ENCODE assay signal across 8 cellular contexts in genomic region chr2:64767670-64768425, GRCh38.
DNase-seq lines count a peak whose midpoint lies in the region; ATAC-seq and TF ChIP-seq lines count a peak whose summit lies in the region.

No MANE protein-coding gene starts in this region.

- CTCF ChIA-PET in CD8-positive, alpha-beta memory T cell (lab: Charles Lee): interaction anchor here (0.6 to 1.7 kb wide), 14 partner anchors 10 to 161 kb away, joined by 3 to 15 read pairs (median 5); partner anchors contain the start of gene SERTAD2
- CTCF ChIA-PET in activated CD8-positive, alpha-beta T cell treated with anti-CD3 and anti-CD28 coated beads for 36 hours (lab: Charles Lee): interaction anchor here (0.6 to 1.7 kb wide), 16 partner anchors 15 to 158 kb away, joined by 3 to 9 read pairs (median 4); partner anchors contain the start of gene SERTAD2

- peak overlapping the region; percentile 71 for H3K27ac ChIP-seq in CD8-positive, alpha-beta memory T cell (ENCODE audit: low read depth, low read length)

- H3K36me3 ChIP-seq in CD8-positive, alpha-beta memory T cell (ENCODE audit: insufficient read depth, low read length): no peaks in the 10 kb centered on the region

- peaks cover 16 to 22% (median 21%) of the 10 kb centered on the region in 3 donors for H3K4me1 Mint-ChIP-seq in CD8-positive, alpha-beta memory T cell
- H3K4me1 Mint-ChIP-seq in activated CD8-positive, alpha-beta T cell treated with anti-CD3 and anti-CD28 coated beads for 36 hours (ENCODE audit: low read depth): peaks cover 33% of the 10 kb centered on the region
- peaks cover 22% of the 10 kb centered on the region for H3K4me1 Mint-ChIP-seq in memory B cell

- ATAC-seq in GM19397 (IDR thresholded peaks at IDR 0.05; ENCODE audit: unreplicated experiment) (peak; percentile 79), HG03558 (IDR thresholded peaks at IDR 0.05; ENCODE audit: extremely low read depth, unreplicated experiment) (peak; percentile 54), memory B cell (ENCODE audit: low read depth) (peak; percentile 88)
- peak; percentile 84 for ATAC-seq in activated CD8-positive, alpha-beta T cell treated with anti-CD3 and anti-CD28 coated beads for 36 hours

- DNase-seq in CD8-positive, alpha-beta memory T cell: peak; percentile 57 to 87 (median 68)
- DNase-seq in NCI-H748 (lab: John Stamatoyannopoulos, UW; ENCODE audit: unreplicated experiment): peak; percentile 84
- peak; percentile 90 for DNase-seq in activated CD8-positive, alpha-beta T cell treated with anti-CD3 and anti-CD28 coated beads for 36 hours
- peak; percentile 61 for DNase-seq in effector CD4-positive, alpha-beta T cell
- DNase-seq in memory B cell (ENCODE audit: low spot score in 2 of 2): peak; percentile 69 to 70
- peak; percentile 69 for DNase-seq in stimulated activated CD8-positive, alpha-beta memory T cell treated with anti-CD3 and anti-CD28 coated beads, Interleukin-12 subunit alpha, Interleukin-12 subunit beta, amount 100 ng/mL, for 1 hour (ENCODE audit: low read depth)

- no peaks in the 10 kb centered on the region for H3K9me3 ChIP-seq in CD8-positive, alpha-beta memory T cell (ENCODE audit: low read length)

- TF ChIP-seq CTCF in activated CD8-positive, alpha-beta T cell treated with anti-CD3 and anti-CD28 coated beads for 36 hours (IDR thresholded peaks at IDR 0.05): no peak

- H3K27me3 Mint-ChIP-seq in CD8-positive, alpha-beta memory T cell: no peaks in the 10 kb centered on the region
- H3K27me3 Mint-ChIP-seq in activated CD8-positive, alpha-beta T cell treated with anti-CD3 and anti-CD28 coated beads for 36 hours: no peaks in the 10 kb centered on the region
- H3K27me3 Mint-ChIP-seq in memory B cell: no peaks in the 10 kb centered on the region

- H3K27ac Mint-ChIP-seq in CD8-positive, alpha-beta memory T cell: peak overlapping the region; percentile 58 to 97 (median 92)
- peak overlapping the region; percentile 94 for H3K27ac Mint-ChIP-seq in activated CD8-positive, alpha-beta T cell treated with anti-CD3 and anti-CD28 coated beads for 36 hours
- H3K27ac Mint-ChIP-seq in memory B cell: peak overlapping the region; percentile 96

- no peaks in the 10 kb centered on the region for H3K27me3 ChIP-seq in CD8-positive, alpha-beta memory T cell (ENCODE audit: insufficient read depth, low read length, poor library complexity, severe bottlenecking)

- H3K4me3 ChIP-seq in CD8-positive, alpha-beta memory T cell (ENCODE audit: low read length): peak overlapping the region; percentile 74

- intact Hi-C loops in activated CD8-positive, alpha-beta T cell treated with anti-CD3 and anti-CD28 coated beads for 36 hours (cut with micrococcal nuclease): loop anchor here (5.0 kb wide), 2 partner anchors 64 to 126 kb away; no protein-coding TSS in a partner anchor

- POLR2A ChIA-PET in CD8-positive, alpha-beta memory T cell (lab: Charles Lee): interaction anchor here (0.6 to 1.9 kb wide), 14 partner anchors 8 to 244 kb away, joined by 3 to 51 read pairs (median 4); partner anchors contain the start of genes AFTPH and SERTAD2
- POLR2A ChIA-PET in activated CD8-positive, alpha-beta T cell treated with anti-CD3 and anti-CD28 coated beads for 36 hours (lab: Charles Lee): interaction anchor here (0.6 to 1.5 kb wide), 10 partner anchors 8 to 162 kb away, joined by 3 to 6 read pairs (median 3); partner anchors contain the start of gene SERTAD2

- peaks cover 10% of the 10 kb centered on the region for H3K4me1 ChIP-seq in CD8-positive, alpha-beta memory T cell (ENCODE audit: insufficient read depth, low read length)

- peak overlapping the region; percentile 87 to 95 (median 90) for H3K4me3 Mint-ChIP-seq in CD8-positive, alpha-beta memory T cell
- peak overlapping the region; percentile 81 for H3K4me3 Mint-ChIP-seq in activated CD8-positive, alpha-beta T cell treated with anti-CD3 and anti-CD28 coated beads for 36 hours
- H3K4me3 Mint-ChIP-seq in memory B cell: peak overlapping the region; percentile 93

- peaks cover 0 to 4% (median 0%) of the 10 kb centered on the region in 3 donors for H3K36me3 Mint-ChIP-seq in CD8-positive, alpha-beta memory T cell
- no peaks in the 10 kb centered on the region for H3K36me3 Mint-ChIP-seq in activated CD8-positive, alpha-beta T cell treated with anti-CD3 and anti-CD28 coated beads for 36 hours (ENCODE audit: low read depth)
- no peaks in the 10 kb centered on the region for H3K36me3 Mint-ChIP-seq in memory B cell

- H3K9me3 Mint-ChIP-seq in CD8-positive, alpha-beta memory T cell: no peaks in the 10 kb centered on the region
- no peaks in the 10 kb centered on the region for H3K9me3 Mint-ChIP-seq in activated CD8-positive, alpha-beta T cell treated with anti-CD3 and anti-CD28 coated beads for 36 hours
- no peaks in the 10 kb centered on the region for H3K9me3 Mint-ChIP-seq in memory B cell

Comparison
In these comparisons a context has a peak if more than half of its experiments do, and no peak if none do; other contexts are left out.
1. Peak in every context shown above with its lines: DNase-seq, ATAC-seq, H3K4me3 ChIP-seq and H3K27ac ChIP-seq.